In genomic region chr10:78977761-78978305, GRCh38 we compare ENCODE assay signal across 1 cellular context.
TF ChIP-seq lines count a peak whose summit lies in the region.

No MANE protein-coding gene starts in this region.

TF ChIP-seq in HepG2, 621 proteins besides CTCF, POLR2A, EP300 and RAD21 (continued from another document and continues in another):
- no peak for TF ChIP-seq GLMP (CRISPR knock-in tag; IDR thresholded peaks at IDR 0.05; ENCODE audit: borderline replicate concordance)
- no peak for TF ChIP-seq HMGA1 (CRISPR knock-in tag; conservative IDR thresholded peaks at IDR 0.05)
- TF ChIP-seq ZNF775 (CRISPR knock-in tag; IDR thresholded peaks at IDR 0.05; ENCODE audit: borderline replicate concordance): no peak
- no peak for TF ChIP-seq BCLAF1 (IDR thresholded peaks at IDR 0.05)
- TF ChIP-seq SMAD9 (CRISPR knock-in tag; IDR thresholded peaks at IDR 0.05): no peak
- TF ChIP-seq ZC3H4 (CRISPR knock-in tag; IDR thresholded peaks at IDR 0.05; ENCODE audit: borderline replicate concordance): no peak
- TF ChIP-seq ZMYM3 (CRISPR knock-in tag; IDR thresholded peaks at IDR 0.05): peak; percentile 16; the same call in 1 of the 2 replicates
- no peak for TF ChIP-seq ZNF850 (CRISPR knock-in tag; conservative IDR thresholded peaks at IDR 0.05)
- peak; percentile 79 for TF ChIP-seq HDAC2 (CRISPR knock-in tag; IDR thresholded peaks at IDR 0.05)
- TF ChIP-seq, protein P1, sequence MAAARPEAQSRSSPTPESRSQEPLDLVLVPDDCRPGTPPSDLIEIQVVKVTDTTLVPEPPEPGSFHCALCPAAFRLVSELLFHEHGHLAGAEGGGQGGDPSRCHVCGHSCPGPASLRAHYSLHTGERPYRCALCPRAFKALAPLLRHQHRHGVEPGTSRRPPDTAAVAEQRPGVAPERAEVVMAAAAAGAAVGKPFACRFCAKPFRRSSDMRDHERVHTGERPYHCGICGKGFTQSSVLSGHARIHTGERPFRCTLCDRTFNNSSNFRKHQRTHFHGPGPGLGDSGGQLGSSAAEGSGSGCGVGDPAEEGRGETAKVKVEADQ (CRISPR knock-in tag; IDR thresholded peaks at IDR 0.05; ENCODE audit: borderline replicate concordance): no peak
- TF ChIP-seq EED (CRISPR knock-in tag; IDR thresholded peaks at IDR 0.05): no peak
- TF ChIP-seq NCOA2 (CRISPR knock-in tag; IDR thresholded peaks at IDR 0.05): peak; percentile 89
- peak; percentile 40; the same call in 1 of the 2 replicates for TF ChIP-seq GATAD1 (CRISPR knock-in tag; IDR thresholded peaks at IDR 0.05)
- TF ChIP-seq TBX2 (CRISPR knock-in tag; IDR thresholded peaks at IDR 0.05; ENCODE audit: borderline replicate concordance): peak; percentile 64
- TF ChIP-seq MNT (IDR thresholded peaks at IDR 0.05): no peak
- TF ChIP-seq ZNF10 (CRISPR knock-in tag; IDR thresholded peaks at IDR 0.05; ENCODE audit: borderline replicate concordance, low read depth): no peak
- 0 out of 2 replicates have a peak, but pooled peaks have one; percentile 7 for TF ChIP-seq RFXAP (CRISPR knock-in tag; IDR thresholded peaks at IDR 0.05; ENCODE audit: borderline replicate concordance)
- no peak; the same call in 1 of the 2 replicates for TF ChIP-seq ZNF350 (CRISPR knock-in tag; IDR thresholded peaks at IDR 0.05; ENCODE audit: borderline replicate concordance, low read depth)
- no peak for TF ChIP-seq FOXA1 (IDR thresholded peaks at IDR 0.05)
- no peak for TF ChIP-seq FOXA1 (CRISPR knock-in tag; IDR thresholded peaks at IDR 0.05)
- TF ChIP-seq CC2D1A (CRISPR knock-in tag; IDR thresholded peaks at IDR 0.05): no peak
- peak; percentile 48; the same call in 1 of the 2 replicates for TF ChIP-seq ZBTB33 (CRISPR knock-in tag; IDR thresholded peaks at IDR 0.05)
- TF ChIP-seq MBNL3 (CRISPR knock-in tag; conservative IDR thresholded peaks at IDR 0.05): no peak
- TF ChIP-seq, protein P2, sequence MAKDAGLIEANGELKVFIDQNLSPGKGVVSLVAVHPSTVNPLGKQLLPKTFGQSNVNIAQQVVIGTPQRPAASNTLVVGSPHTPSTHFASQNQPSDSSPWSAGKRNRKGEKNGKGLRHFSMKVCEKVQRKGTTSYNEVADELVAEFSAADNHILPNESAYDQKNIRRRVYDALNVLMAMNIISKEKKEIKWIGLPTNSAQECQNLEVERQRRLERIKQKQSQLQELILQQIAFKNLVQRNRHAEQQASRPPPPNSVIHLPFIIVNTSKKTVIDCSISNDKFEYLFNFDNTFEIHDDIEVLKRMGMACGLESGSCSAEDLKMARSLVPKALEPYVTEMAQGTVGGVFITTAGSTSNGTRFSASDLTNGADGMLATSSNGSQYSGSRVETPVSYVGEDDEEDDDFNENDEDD (CRISPR knock-in tag; IDR thresholded peaks at IDR 0.05; ENCODE audit: borderline replicate concordance): peak; percentile 60; the same call in 1 of the 2 replicates
- TF ChIP-seq MXD4 (CRISPR knock-in tag; IDR thresholded peaks at IDR 0.05): no peak
- TF ChIP-seq ZNF766 (CRISPR knock-in tag; IDR thresholded peaks at IDR 0.05; ENCODE audit: borderline replicate concordance): no peak
- TF ChIP-seq DNMT3B (CRISPR knock-in tag; conservative IDR thresholded peaks at IDR 0.05): no peak
- TF ChIP-seq SMAD1 (CRISPR knock-in tag; IDR thresholded peaks at IDR 0.05; ENCODE audit: borderline replicate concordance, low read depth): no peak
- TF ChIP-seq ZFP36L1 (CRISPR knock-in tag; IDR thresholded peaks at IDR 0.05): no peak
- TF ChIP-seq E2F2 (CRISPR knock-in tag; IDR thresholded peaks at IDR 0.05; ENCODE audit: borderline replicate concordance): no peak
- TF ChIP-seq ATF7 (IDR thresholded peaks at IDR 0.05): no peak
- no peak for TF ChIP-seq ATF7 (CRISPR knock-in tag; IDR thresholded peaks at IDR 0.05)
- TF ChIP-seq IKZF1 (IDR thresholded peaks at IDR 0.05): no peak
- TF ChIP-seq, protein P3, sequence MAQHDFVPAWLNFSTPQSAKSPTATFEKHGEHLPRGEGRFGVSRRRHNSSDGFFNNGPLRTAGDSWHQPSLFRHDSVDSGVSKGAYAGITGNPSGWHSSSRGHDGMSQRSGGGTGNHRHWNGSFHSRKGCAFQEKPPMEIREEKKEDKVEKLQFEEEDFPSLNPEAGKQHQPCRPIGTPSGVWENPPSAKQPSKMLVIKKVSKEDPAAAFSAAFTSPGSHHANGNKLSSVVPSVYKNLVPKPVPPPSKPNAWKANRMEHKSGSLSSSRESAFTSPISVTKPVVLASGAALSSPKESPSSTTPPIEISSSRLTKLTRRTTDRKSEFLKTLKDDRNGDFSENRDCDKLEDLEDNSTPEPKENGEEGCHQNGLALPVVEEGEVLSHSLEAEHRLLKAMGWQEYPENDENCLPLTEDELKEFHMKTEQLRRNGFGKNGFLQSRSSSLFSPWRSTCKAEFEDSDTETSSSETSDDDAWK (CRISPR knock-in tag; IDR thresholded peaks at IDR 0.05): no peak
- no peak for TF ChIP-seq KDM5A (IDR thresholded peaks at IDR 0.05; ENCODE audit: borderline replicate concordance, low read length)
- TF ChIP-seq ZNF580 (CRISPR knock-in tag; IDR thresholded peaks at IDR 0.05; ENCODE audit: borderline replicate concordance, low read depth): no peak
- no peak for TF ChIP-seq ZNF558 (CRISPR knock-in tag; IDR thresholded peaks at IDR 0.05; ENCODE audit: borderline replicate concordance)
- TF ChIP-seq ZNF777 (CRISPR knock-in tag; IDR thresholded peaks at IDR 0.05): no peak
- TF ChIP-seq SAP130 (CRISPR knock-in tag; IDR thresholded peaks at IDR 0.05; ENCODE audit: low read depth): peak; percentile 74
- no peak for TF ChIP-seq ZNF737 (CRISPR knock-in tag; IDR thresholded peaks at IDR 0.05; ENCODE audit: borderline replicate concordance)
- no peak for TF ChIP-seq ZNF564 (CRISPR knock-in tag; IDR thresholded peaks at IDR 0.05)
- TF ChIP-seq PCBP1 (IDR thresholded peaks at IDR 0.05; ENCODE audit: borderline replicate concordance, low read depth, low read length): no peak
- TF ChIP-seq NCOA5 (CRISPR knock-in tag; IDR thresholded peaks at IDR 0.05): no peak
- TF ChIP-seq MYC (CRISPR knock-in tag; IDR thresholded peaks at IDR 0.05; ENCODE audit: borderline replicate concordance): peak; percentile 53; the same call in 1 of the 2 replicates
- TF ChIP-seq NFIC (IDR thresholded peaks at IDR 0.05; ENCODE audit: low read length): no peak
- TF ChIP-seq NR2F1 (CRISPR knock-in tag; IDR thresholded peaks at IDR 0.05): peak; percentile 28 to 57; a peak in 2 of 4 replicates
- no peak for TF ChIP-seq BORCS8-MEF2B (CRISPR knock-in tag; IDR thresholded peaks at IDR 0.05)
- TF ChIP-seq, protein P4, sequence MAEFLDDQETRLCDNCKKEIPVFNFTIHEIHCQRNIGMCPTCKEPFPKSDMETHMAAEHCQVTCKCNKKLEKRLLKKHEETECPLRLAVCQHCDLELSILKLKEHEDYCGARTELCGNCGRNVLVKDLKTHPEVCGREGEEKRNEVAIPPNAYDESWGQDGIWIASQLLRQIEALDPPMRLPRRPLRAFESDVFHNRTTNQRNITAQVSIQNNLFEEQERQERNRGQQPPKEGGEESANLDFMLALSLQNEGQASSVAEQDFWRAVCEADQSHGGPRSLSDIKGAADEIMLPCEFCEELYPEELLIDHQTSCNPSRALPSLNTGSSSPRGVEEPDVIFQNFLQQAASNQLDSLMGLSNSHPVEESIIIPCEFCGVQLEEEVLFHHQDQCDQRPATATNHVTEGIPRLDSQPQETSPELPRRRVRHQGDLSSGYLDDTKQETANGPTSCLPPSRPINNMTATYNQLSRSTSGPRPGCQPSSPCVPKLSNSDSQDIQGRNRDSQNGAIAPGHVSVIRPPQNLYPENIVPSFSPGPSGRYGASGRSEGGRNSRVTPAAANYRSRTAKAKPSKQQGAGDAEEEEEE (CRISPR knock-in tag; IDR thresholded peaks at IDR 0.05; ENCODE audit: borderline replicate concordance): no peak
- no peak for TF ChIP-seq FLYWCH1 (CRISPR knock-in tag; IDR thresholded peaks at IDR 0.05)
- TF ChIP-seq CHD4 (IDR thresholded peaks at IDR 0.05; ENCODE audit: borderline replicate concordance, low read length): no peak
- TF ChIP-seq, protein P5, sequence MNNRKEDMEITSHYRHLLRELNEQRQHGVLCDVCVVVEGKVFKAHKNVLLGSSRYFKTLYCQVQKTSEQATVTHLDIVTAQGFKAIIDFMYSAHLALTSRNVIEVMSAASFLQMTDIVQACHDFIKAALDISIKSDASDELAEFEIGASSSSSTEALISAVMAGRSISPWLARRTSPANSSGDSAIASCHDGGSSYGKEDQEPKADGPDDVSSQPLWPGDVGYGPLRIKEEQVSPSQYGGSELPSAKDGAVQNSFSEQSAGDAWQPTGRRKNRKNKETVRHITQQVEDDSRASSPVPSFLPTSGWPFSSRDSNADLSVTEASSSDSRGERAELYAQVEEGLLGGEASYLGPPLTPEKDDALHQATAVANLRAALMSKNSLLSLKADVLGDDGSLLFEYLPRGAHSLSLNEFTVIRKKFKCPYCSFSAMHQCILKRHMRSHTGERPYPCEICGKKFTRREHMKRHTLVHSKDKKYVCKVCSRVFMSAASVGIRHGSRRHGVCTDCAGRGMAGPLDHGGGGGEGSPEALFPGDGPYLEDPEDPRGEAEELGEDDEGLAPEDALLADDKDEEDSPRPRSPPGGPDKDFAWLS (CRISPR knock-in tag; IDR thresholded peaks at IDR 0.05; ENCODE audit: borderline replicate concordance): no peak
- no peak for TF ChIP-seq XRCC5 (optimal IDR thresholded peaks at IDR 0.05; ENCODE audit: low read length)
- no peak for TF ChIP-seq RARG (CRISPR knock-in tag; IDR thresholded peaks at IDR 0.05; ENCODE audit: low read depth)
- no peak for TF ChIP-seq GATA4 (IDR thresholded peaks at IDR 0.05; ENCODE audit: borderline replicate concordance, low read depth)
- no peak; the same call in 1 of the 2 replicates for TF ChIP-seq SPEN (CRISPR knock-in tag; IDR thresholded peaks at IDR 0.05; ENCODE audit: low read depth)
- TF ChIP-seq ZNF781 (CRISPR knock-in tag; IDR thresholded peaks at IDR 0.05; ENCODE audit: borderline replicate concordance, not compliant biosample characterization): no peak
- no peak for TF ChIP-seq HNRNPLL (IDR thresholded peaks at IDR 0.05; ENCODE audit: low read depth, low read length, poor library complexity, severe bottlenecking)
- TF ChIP-seq ZNF7 (CRISPR knock-in tag; IDR thresholded peaks at IDR 0.05): no peak
